ENCODE assay signal across 25 cellular contexts in genomic region chr2:17899871-17900270, GRCh38. TPM values are rescaled to one million over a fixed set of nuclear protein-coding genes. Genes with fewer than 3 reads are reported as not detected.
DNase-seq lines count a peak whose midpoint lies in the region; ATAC-seq, FAIRE-seq and TF ChIP-seq lines count a peak whose summit lies in the region.
"Had no signal": no experiment of that assay in that cellular context is flagged by ENCODE, and none has a peak within 500 bp of the region (broad histone marks: within the 10 kb centered on the region; RNA-seq: fewer than 3 reads in every experiment).

No MANE protein-coding gene starts in this region.

- H3K27ac ChIP-seq in HCT116 (ENCODE audit: low read depth, low read length) (no peak overlapping the region), PC-9 (peak overlapping the region; percentile 8), kidney (ENCODE audit: low read depth in 2 of 2, low read length in 2 of 2) (no peak overlapping the region)
- H3K27ac ChIP-seq: Peyer's patch had no signal

- RAD21 ChIA-PET in HCT116 (lab: Charles Lee; ENCODE audit: low non-redundant PET in 1 of 2, low total read pairs in 2 of 2, uncharacterized antibody in 2 of 2, unreplicated experiment in 2 of 2) = no interaction called here

- no peaks in the 10 kb centered on the region for H3K9me3 Mint-ChIP-seq in stimulated activated naive CD8-positive, alpha-beta T cell treated with anti-CD3 and anti-CD28 coated beads, Interleukin-15, amount 100 ng/mL, for 72 hours
- H3K9me3 Mint-ChIP-seq: T-helper 1 cell treated with Interleukin-12 subunit alpha and Interleukin-12 subunit beta and Interleukin-4 antibody, amounts not matched to agents 30 μg/mL and 1 μg/mL, for 36 hours had no signal

- H3K36me3 ChIP-seq in HCT116 (ENCODE audit: control insufficient read depth in 1 of 2, insufficient read depth in 2 of 2, low read length in 2 of 2) = no peaks in the 10 kb centered on the region
- no peaks in the 10 kb centered on the region for H3K36me3 ChIP-seq in PC-9 (ENCODE audit: low read depth)
- H3K36me3 ChIP-seq in kidney (ENCODE audit: control insufficient read depth in 1 of 2, insufficient read depth in 2 of 2, low read length in 2 of 2) = no peaks in the 10 kb centered on the region
- H3K36me3 ChIP-seq: Peyer's patch had no signal

- H3K79me2 ChIP-seq in HCT116 (ENCODE audit: insufficient read depth, low read length) = no peaks in the 10 kb centered on the region
- no peaks in the 10 kb centered on the region for H3K79me2 ChIP-seq in PC-9 (ENCODE audit: low read depth)

- no peaks in the 10 kb centered on the region for H3K9me2 ChIP-seq in HCT116 (ENCODE audit: insufficient read depth)
- H3K9me2 ChIP-seq in PC-9 (ENCODE audit: insufficient read depth) = no peaks in the 10 kb centered on the region

- H3K27ac Mint-ChIP-seq in stimulated activated naive CD8-positive, alpha-beta T cell treated with anti-CD3 and anti-CD28 coated beads, Interleukin-15, amount 100 ng/mL, for 72 hours = peak overlapping the region in 1 of 2 donors; percentile 70
- H3K27ac Mint-ChIP-seq: CD4-positive, alpha-beta memory T cell; T-helper 1 cell treated with Interleukin-12 subunit alpha and Interleukin-12 subunit beta and Interleukin-4 antibody, amounts not matched to agents 30 μg/mL and 1 μg/mL, for 36 hours had no signal

- H3K27me3 Mint-ChIP-seq in stimulated activated naive CD8-positive, alpha-beta T cell treated with anti-CD3 and anti-CD28 coated beads, Interleukin-15, amount 100 ng/mL, for 72 hours = peaks cover 24% of the 10 kb centered on the region

- intact Hi-C loops in HCT116 (cut with micrococcal nuclease) (no loop called here), PC-9 (cut with micrococcal nuclease; ENCODE audit: unreplicated experiment) (no loop called here), kidney (cut with DNase I) (no loop called here)

- ATAC-seq in HCT116 = no peak
- no peak for ATAC-seq in stimulated activated naive CD8-positive, alpha-beta T cell treated with anti-CD3 and anti-CD28 coated beads, Interleukin-15, amount 100 ng/mL, for 72 hours

- DNase-seq in HCT116 (ENCODE audit: low read depth, low spot score) = no peak
- peak; percentile 46 for DNase-seq in NCI-H345 (lab: John Stamatoyannopoulos, UW)
- peak; percentile 50 to 76 for DNase-seq in PC-9
- peak; percentile 46 for DNase-seq in kidney tubule cell (ENCODE audit: low spot score)
- DNase-seq in stimulated activated naive CD8-positive, alpha-beta T cell treated with anti-CD3 and anti-CD28 coated beads, Interleukin-15, amount 100 ng/mL, for 72 hours = no peak
- DNase-seq in kidney = no peak
- DNase-seq in stimulated activated naive CD4-positive, alpha-beta T cell treated with Interleukin-2 at 50 U/mL for 16 hours (lab: John Stamatoyannopoulos, UW) = no peak
- DNase-seq: C1 segment of cervical spinal cord; CD4-positive, alpha-beta memory T cell; COR-L47; DMS79 treated with DMSO at 0.1 percent for 48 hours; GF-D8; Kasumi-1; MV-4-11; NCI-H1105; NCI-H1436 treated with DMSO at 0.1 percent for 48 hours; NCI-H1930; NCI-H2107; NCI-H524; Peyer's patch; SHP77 treated with DMSO at 0.1 percent for 48 hours had no signal

- no peaks in the 10 kb centered on the region for H3K4me1 Mint-ChIP-seq in stimulated activated naive CD8-positive, alpha-beta T cell treated with anti-CD3 and anti-CD28 coated beads, Interleukin-15, amount 100 ng/mL, for 72 hours
- H3K4me1 Mint-ChIP-seq: CD4-positive, alpha-beta memory T cell had no signal

- BruUV-seq in HCT116 (replicated peaks; lab: Mats Ljungman, UMichigan) (no TSS peak), PC-9 (replicated peaks; lab: Mats Ljungman, UMichigan) (no TSS peak)

- no peak overlapping the region for H3K4me3 Mint-ChIP-seq in stimulated activated naive CD8-positive, alpha-beta T cell treated with anti-CD3 and anti-CD28 coated beads, Interleukin-15, amount 100 ng/mL, for 72 hours
- H3K4me3 Mint-ChIP-seq: CD4-positive, alpha-beta memory T cell; T-helper 1 cell treated with Interleukin-12 subunit alpha and Interleukin-12 subunit beta and Interleukin-4 antibody, amounts not matched to agents 30 μg/mL and 1 μg/mL, for 36 hours had no signal

- CTCF ChIA-PET in HCT116 (lab: Charles Lee) = no interaction called here
- CTCF ChIA-PET in PC-9 (lab: Charles Lee) = no interaction called here

- TF ChIP-seq CTCF in HCT116 (IDR thresholded peaks at IDR 0.05 in 2 of 3, conservative IDR thresholded peaks at IDR 0.05 in 1 of 3; ENCODE audit: borderline replicate concordance in 1 of 3, insufficient read depth in 1 of 3, low read depth in 2 of 3, low read length in 2 of 3) = no peak
- TF ChIP-seq CTCF in PC-9 (conservative IDR thresholded peaks at IDR 0.05) = no peak
- no peak for TF ChIP-seq CTCF in kidney (IDR thresholded peaks at IDR 0.05; ENCODE audit: borderline replicate concordance, extremely low read depth, insufficient read depth)

- TF ChIP-seq RAD21 in HCT116 (IDR thresholded peaks at IDR 0.05; ENCODE audit: low read depth) = no peak

- no peak for FAIRE-seq in kidney (lab: Jason Lieb, UNC)
- FAIRE-seq: GM12891, H1 had no signal

- H3K4me2 ChIP-seq in HCT116 (ENCODE audit: low read length) (peak overlapping the region; percentile 25; the same call in 1 of the 2 replicates), PC-9 (peak overlapping the region; percentile 52)

- H3K4me3 ChIP-seq in HCT116 (replicated peaks in 1 of 2; ENCODE audit: low read depth in 1 of 2, low read length in 2 of 2) (no peak overlapping the region), PC-9 (no peak overlapping the region), kidney (ENCODE audit: low read length in 2 of 2) (no peak overlapping the region)
- H3K4me3 ChIP-seq: Peyer's patch had no signal

- POLR2A ChIA-PET in HCT116 (lab: Charles Lee) (no interaction called here), PC-9 (lab: Charles Lee; ENCODE audit: unreplicated experiment) (no interaction called here)

- H3K9me3 ChIP-seq in HCT116 (ENCODE audit: control insufficient read depth in 1 of 2, insufficient read depth in 1 of 2, low read depth in 1 of 2, low read length in 2 of 2) (no peaks in the 10 kb centered on the region), PC-9 (ENCODE audit: insufficient read depth, low read depth) (0 out of 2 replicates have a peak, but pooled peaks cover 5% of the 10 kb centered on the region), kidney (ENCODE audit: control insufficient read depth in 1 of 2, low read length in 2 of 2) (no peaks in the 10 kb centered on the region)
- H3K9me3 ChIP-seq: Peyer's patch had no signal

- H3K27me3 ChIP-seq in HCT116 (ENCODE audit: insufficient read depth, low read length) (no peaks in the 10 kb centered on the region), PC-9 (ENCODE audit: insufficient read depth, low read depth) (no peaks in the 10 kb centered on the region)
- H3K27me3 ChIP-seq: Peyer's patch had no signal

- no peak for TF ChIP-seq POLR2A in HCT116 (IDR thresholded peaks at IDR 0.05; ENCODE audit: borderline replicate concordance, extremely low read depth, insufficient read depth, insufficient read length)

- H3K4me1 ChIP-seq in HCT116 (ENCODE audit: control insufficient read depth in 1 of 2, insufficient read depth in 2 of 2, low read length in 2 of 2) = peaks cover 0 to 14% of the 10 kb centered on the region in 2 experiments; a peak in 2 of 4 replicates
- H3K4me1 ChIP-seq in PC-9 (replicated peaks; ENCODE audit: insufficient read depth) = peaks cover 12% of the 10 kb centered on the region
- no peaks in the 10 kb centered on the region for H3K4me1 ChIP-seq in kidney (ENCODE audit: control insufficient read depth in 1 of 2, insufficient read depth in 1 of 2, low read depth in 1 of 2, low read length in 2 of 2)
- H3K4me1 ChIP-seq: Peyer's patch had no signal

- H2AFZ ChIP-seq in HCT116 (ENCODE audit: low read depth, low read length, poor library complexity, severe bottlenecking) (no peak overlapping the region), PC-9 (no peak overlapping the region)

- H4K20me1 ChIP-seq in HCT116 (ENCODE audit: insufficient read depth) (no peaks in the 10 kb centered on the region), PC-9 (ENCODE audit: insufficient read depth) (no peaks in the 10 kb centered on the region)

- H3K9ac ChIP-seq in HCT116 (ENCODE audit: low read length) = no peak overlapping the region
- no peak overlapping the region for H3K9ac ChIP-seq in kidney (ENCODE audit: low read length in 2 of 2)

- H3F3A ChIP-seq in PC-9 (ENCODE audit: insufficient read depth, low read depth) = 0 out of 2 replicates have a peak, but pooled peaks cover 3% of the 10 kb centered on the region

TF ChIP-seq in HCT116, 20 proteins besides CTCF, POLR2A, EP300 and RAD21:
- TF ChIP-seq ZFX (IDR thresholded peaks at IDR 0.05) (no peak), EZH2 (IDR thresholded peaks at IDR 0.05) (no peak), MAX (IDR thresholded peaks at IDR 0.05) (no peak), POLR2AphosphoS5 (IDR thresholded peaks at IDR 0.05; ENCODE audit: low read depth, low read length) (no peak), SIN3A (IDR thresholded peaks at IDR 0.05; ENCODE audit: low read depth) (no peak), YY1 (IDR thresholded peaks at IDR 0.05; ENCODE audit: extremely low read depth, insufficient replicate concordance, low read depth, low read length) (no peak), SP1 (IDR thresholded peaks at IDR 0.05; ENCODE audit: low read depth) (0 out of 2 replicates have a peak, but pooled peaks have one; percentile 15), ATF3 (IDR thresholded peaks at IDR 0.05) (no peak)

RNA-seq across cellular contexts. Expression of gene KCNS3, which starts 21.4 kb away (rescaled TPM):
- total RNA-seq in HCT116 (2021; ENCODE audit: unreplicated experiment) = 5.2 TPM
- polyA plus RNA-seq in HCT116 (2012) = 2.5 and 3.9 TPM in 2 replicates
- total RNA-seq in PC-9 (2021) = 28.8 and 34.9 TPM in 2 replicates
- total RNA-seq in kidney = 7.3 TPM
- 4.4 TPM for polyA plus RNA-seq in kidney (ENCODE audit: insufficient read depth, low read depth, low replicate concordance)
- total RNA-seq: CD4-positive, alpha-beta memory T cell; HT-29 had no signal
- polyA plus RNA-seq: CD4-positive, alpha-beta memory T cell had no signal

Comparison
In these comparisons a context has a peak if more than half of its experiments do, and no peak if none do; other contexts are left out.
1. DNase-seq: peak in NCI-H345 (single experiment), PC-9 (2 of 2) and kidney tubule cell (single experiment); none in HCT116 (single experiment), stimulated activated naive CD8-positive, alpha-beta T cell treated with anti-CD3 and anti-CD28 coated beads, Interleukin-15, amount 100 ng/mL, for 72 hours (0 of 2), kidney (single experiment) and stimulated activated naive CD4-positive, alpha-beta T cell treated with Interleukin-2 at 50 U/mL for 16 hours (single experiment).